In the genomic region with DNA sequence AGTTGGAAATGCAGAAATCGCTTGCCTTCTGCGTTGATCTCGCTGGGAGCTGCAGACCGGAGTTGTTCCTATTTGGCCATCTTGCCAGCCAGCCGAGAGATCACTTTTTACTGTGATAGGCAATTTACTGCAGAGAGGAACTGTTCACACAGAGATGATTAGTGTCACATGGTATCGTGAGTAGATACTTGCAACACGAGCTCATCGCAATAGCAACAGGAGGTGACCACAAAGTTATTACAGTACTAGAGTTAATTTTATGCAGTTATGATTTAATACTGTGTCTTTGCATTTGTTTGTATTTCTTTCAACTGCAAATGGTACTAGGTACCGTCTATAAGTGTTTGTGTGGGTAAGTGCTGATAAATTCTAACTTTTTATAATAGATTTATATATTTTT, we compare ENCODE assay signal across 2 cellular contexts.
TF ChIP-seq lines count a peak whose summit lies in the region.

No MANE protein-coding gene starts in this region.

TF ChIP-seq in liver, 16 proteins besides CTCF, POLR2A, EP300 and RAD21:
- TF ChIP-seq, protein P1, sequence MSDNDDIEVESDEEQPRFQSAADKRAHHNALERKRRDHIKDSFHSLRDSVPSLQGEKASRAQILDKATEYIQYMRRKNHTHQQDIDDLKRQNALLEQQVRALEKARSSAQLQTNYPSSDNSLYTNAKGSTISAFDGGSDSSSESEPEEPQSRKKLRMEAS (IDR thresholded peaks at IDR 0.05): no peak
- TF ChIP-seq JUND (IDR thresholded peaks at IDR 0.05) (no peak), NR2F2 (IDR thresholded peaks at IDR 0.05) (no peak), FOXA2 (IDR thresholded peaks at IDR 0.05) (no peak), GABPA (IDR thresholded peaks at IDR 0.05 in 1 of 2, conservative IDR thresholded peaks at IDR 0.05 in 1 of 2) (no peak), FOXA1 (IDR thresholded peaks at IDR 0.05) (no peak), HNF4G (IDR thresholded peaks at IDR 0.05) (no peak), SP1 (IDR thresholded peaks at IDR 0.05) (no peak), ZBTB33 (IDR thresholded peaks at IDR 0.05) (no peak), REST (IDR thresholded peaks at IDR 0.05) (no peak), EGR1 (IDR thresholded peaks at IDR 0.05; ENCODE audit: low read depth in 2 of 2) (no peak), TAF1 (conservative IDR thresholded peaks at IDR 0.05) (no peak), RXRA (IDR thresholded peaks at IDR 0.05) (no peak), ATF3 (IDR thresholded peaks at IDR 0.05) (no peak), HNF4A (conservative IDR thresholded peaks at IDR 0.05) (no peak)

TF ChIP-seq in HepG2, 621 proteins besides CTCF, POLR2A, EP300 and RAD21:
- TF ChIP-seq NPAS2 (CRISPR knock-in tag; IDR thresholded peaks at IDR 0.05; ENCODE audit: borderline replicate concordance) (no peak), ADNP (CRISPR knock-in tag; IDR thresholded peaks at IDR 0.05) (no peak), ZNF180 (CRISPR knock-in tag; IDR thresholded peaks at IDR 0.05; ENCODE audit: borderline replicate concordance, low read depth) (no peak), ZNF790 (CRISPR knock-in tag; IDR thresholded peaks at IDR 0.05; ENCODE audit: borderline replicate concordance) (no peak), GPN1 (CRISPR knock-in tag; IDR thresholded peaks at IDR 0.05; ENCODE audit: borderline replicate concordance) (no peak)
